Comparison of ENCODE assay signal across 1 cellular context in genomic region chr7:23332881-23333612, GRCh38.
TF ChIP-seq lines count a peak whose summit lies in the region.

No MANE protein-coding gene starts in this region.

TF ChIP-seq in GM23338, 12 proteins besides CTCF, POLR2A, EP300 and RAD21 (continued from another document):
- TF ChIP-seq ETS1 (IDR thresholded peaks at IDR 0.05) (no peak), EZH2 (IDR thresholded peaks at IDR 0.05; ENCODE audit: low read depth, unreplicated experiment) (no peak), EZH2phosphoT487 (IDR thresholded peaks at IDR 0.05; ENCODE audit: unreplicated experiment) (no peak), ZNF331 (CRISPR knock-in tag; IDR thresholded peaks at IDR 0.05; ENCODE audit: low read depth) (no peak), ZNF114 (CRISPR knock-in tag; IDR thresholded peaks at IDR 0.05) (no peak)
- TF ChIP-seq, protein P1, sequence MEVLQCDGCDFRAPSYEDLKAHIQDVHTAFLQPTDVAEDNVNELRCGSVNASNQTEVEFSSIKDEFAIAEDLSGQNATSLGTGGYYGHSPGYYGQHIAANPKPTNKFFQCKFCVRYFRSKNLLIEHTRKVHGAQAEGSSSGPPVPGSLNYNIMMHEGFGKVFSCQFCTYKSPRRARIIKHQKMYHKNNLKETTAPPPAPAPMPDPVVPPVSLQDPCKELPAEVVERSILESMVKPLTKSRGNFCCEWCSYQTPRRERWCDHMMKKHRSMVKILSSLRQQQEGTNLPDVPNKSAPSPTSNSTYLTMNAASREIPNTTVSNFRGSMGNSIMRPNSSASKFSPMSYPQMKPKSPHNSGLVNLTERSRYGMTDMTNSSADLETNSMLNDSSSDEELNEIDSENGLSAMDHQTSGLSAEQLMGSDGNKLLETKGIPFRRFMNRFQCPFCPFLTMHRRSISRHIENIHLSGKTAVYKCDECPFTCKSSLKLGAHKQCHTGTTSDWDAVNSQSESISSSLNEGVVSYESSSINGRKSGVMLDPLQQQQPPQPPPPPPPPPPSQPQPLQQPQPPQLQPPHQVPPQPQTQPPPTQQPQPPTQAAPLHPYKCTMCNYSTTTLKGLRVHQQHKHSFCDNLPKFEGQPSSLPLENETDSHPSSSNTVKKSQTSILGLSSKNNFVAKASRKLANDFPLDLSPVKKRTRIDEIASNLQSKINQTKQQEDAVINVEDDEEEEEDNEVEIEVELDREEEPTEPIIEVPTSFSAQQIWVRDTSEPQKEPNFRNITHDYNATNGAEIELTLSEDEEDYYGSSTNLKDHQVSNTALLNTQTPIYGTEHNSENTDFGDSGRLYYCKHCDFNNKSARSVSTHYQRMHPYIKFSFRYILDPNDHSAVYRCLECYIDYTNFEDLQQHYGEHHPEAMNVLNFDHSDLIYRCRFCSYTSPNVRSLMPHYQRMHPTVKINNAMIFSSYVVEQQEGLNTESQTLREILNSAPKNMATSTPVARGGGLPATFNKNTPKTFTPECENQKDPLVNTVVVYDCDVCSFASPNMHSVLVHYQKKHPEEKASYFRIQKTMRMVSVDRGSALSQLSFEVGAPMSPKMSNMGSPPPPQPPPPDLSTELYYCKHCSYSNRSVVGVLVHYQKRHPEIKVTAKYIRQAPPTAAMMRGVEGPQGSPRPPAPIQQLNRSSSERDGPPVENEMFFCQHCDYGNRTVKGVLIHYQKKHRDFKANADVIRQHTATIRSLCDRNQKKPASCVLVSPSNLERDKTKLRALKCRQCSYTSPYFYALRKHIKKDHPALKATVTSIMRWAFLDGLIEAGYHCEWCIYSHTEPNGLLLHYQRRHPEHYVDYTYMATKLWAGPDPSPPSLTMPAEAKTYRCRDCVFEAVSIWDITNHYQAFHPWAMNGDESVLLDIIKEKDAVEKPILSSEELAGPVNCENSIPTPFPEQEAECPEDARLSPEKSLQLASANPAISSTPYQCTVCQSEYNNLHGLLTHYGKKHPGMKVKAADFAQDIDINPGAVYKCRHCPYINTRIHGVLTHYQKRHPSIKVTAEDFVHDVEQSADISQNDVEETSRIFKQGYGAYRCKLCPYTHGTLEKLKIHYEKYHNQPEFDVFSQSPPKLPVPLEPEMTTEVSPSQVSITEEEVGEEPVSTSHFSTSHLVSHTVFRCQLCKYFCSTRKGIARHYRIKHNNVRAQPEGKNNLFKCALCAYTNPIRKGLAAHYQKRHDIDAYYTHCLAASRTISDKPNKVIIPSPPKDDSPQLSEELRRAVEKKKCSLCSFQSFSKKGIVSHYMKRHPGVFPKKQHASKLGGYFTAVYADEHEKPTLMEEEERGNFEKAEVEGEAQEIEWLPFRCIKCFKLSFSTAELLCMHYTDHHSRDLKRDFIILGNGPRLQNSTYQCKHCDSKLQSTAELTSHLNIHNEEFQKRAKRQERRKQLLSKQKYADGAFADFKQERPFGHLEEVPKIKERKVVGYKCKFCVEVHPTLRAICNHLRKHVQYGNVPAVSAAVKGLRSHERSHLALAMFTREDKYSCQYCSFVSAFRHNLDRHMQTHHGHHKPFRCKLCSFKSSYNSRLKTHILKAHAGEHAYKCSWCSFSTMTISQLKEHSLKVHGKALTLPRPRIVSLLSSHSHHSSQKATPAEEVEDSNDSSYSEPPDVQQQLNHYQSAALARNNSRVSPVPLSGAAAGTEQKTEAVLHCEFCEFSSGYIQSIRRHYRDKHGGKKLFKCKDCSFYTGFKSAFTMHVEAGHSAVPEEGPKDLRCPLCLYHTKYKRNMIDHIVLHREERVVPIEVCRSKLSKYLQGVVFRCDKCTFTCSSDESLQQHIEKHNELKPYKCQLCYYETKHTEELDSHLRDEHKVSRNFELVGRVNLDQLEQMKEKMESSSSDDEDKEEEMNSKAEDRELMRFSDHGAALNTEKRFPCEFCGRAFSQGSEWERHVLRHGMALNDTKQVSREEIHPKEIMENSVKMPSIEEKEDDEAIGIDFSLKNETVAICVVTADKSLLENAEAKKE (CRISPR knock-in tag; IDR thresholded peaks at IDR 0.05), result no peak
